ENCODE assay signal across 28 cellular contexts in genomic region chr7:100763556-100764140, GRCh38. TPM values are rescaled to one million over a fixed set of nuclear protein-coding genes. Genes with fewer than 3 reads are reported as not detected.
"Had no signal": no experiment of that assay in that cellular context is flagged by ENCODE, and none has a peak within 500 bp of the region (broad histone marks: within the 10 kb centered on the region; RNA-seq: fewer than 3 reads in every experiment).

No MANE protein-coding gene starts in this region.

- H3K27me3 Mint-ChIP-seq: activated T-cell treated with anti-CD3 and anti-CD28 coated beads, Interleukin-2, amount 50 U/mL, for 24 hours had no signal

- H3K9me3 Mint-ChIP-seq: activated naive CD4-positive, alpha-beta T cell treated with anti-CD3 and anti-CD28 coated beads, Interleukin-2, amount 50 U/mL, for 72 hours; activated T-cell treated with anti-CD3 and anti-CD28 coated beads, Interleukin-2, amount 50 U/mL, for 24 hours; activated T-helper 17 cell treated with anti-CD3 and anti-CD28 coated beads, Interleukin-2, amount 50 U/mL, for 72 hours; effector memory CD8-positive, alpha-beta T cell; immature natural killer cell; natural killer cell had no signal

- H3K27me3 ChIP-seq: colonic mucosa, hepatocyte, neutrophil, pancreas, right atrium auricular region had no signal

- H3K4me1 Mint-ChIP-seq: activated T-helper 17 cell treated with anti-CD3 and anti-CD28 coated beads, Interleukin-2, amount 50 U/mL, for 72 hours; immature natural killer cell; natural killer cell had no signal

- H3K36me3 Mint-ChIP-seq: activated naive CD4-positive, alpha-beta T cell treated with anti-CD3 and anti-CD28 coated beads, Interleukin-2, amount 50 U/mL, for 72 hours; immature natural killer cell; natural killer cell had no signal

- H2AFZ ChIP-seq: hepatocyte had no signal

- H3K4me3 Mint-ChIP-seq: activated T-cell treated with anti-CD3 and anti-CD28 coated beads, Interleukin-2, amount 50 U/mL, for 24 hours; activated T-helper 17 cell treated with anti-CD3 and anti-CD28 coated beads, Interleukin-2, amount 50 U/mL, for 72 hours; effector memory CD8-positive, alpha-beta T cell; immature natural killer cell; natural killer cell had no signal

- H3K36me3 ChIP-seq: colonic mucosa, left lung, neutrophil, pancreas, right atrium auricular region, tibial artery had no signal

- DNase-seq: activated CD4-positive, alpha-beta T cell treated with anti-CD3 and anti-CD28 coated beads for 1 hour; activated CD4-positive, alpha-beta T cell treated with anti-CD3 and anti-CD28 coated beads, Interleukin-2, amount 50 U/mL, for 1 hour; activated CD8-positive, alpha-beta memory T cell treated with anti-CD3 and anti-CD28 coated beads, Interleukin-2, amount 50 U/mL, for 4 hours; activated T-cell treated with anti-CD3 and anti-CD28 coated beads, Interleukin-2, amount 50 U/mL, for 24 hours; colonic mucosa; dorsolateral prefrontal cortex; effector memory CD8-positive, alpha-beta T cell; immature natural killer cell; kidney glomerular epithelial cell; left lung; natural killer cell; pancreas; psoas muscle; stimulated activated CD4-positive, alpha-beta T cell treated with anti-CD3 and anti-CD28 coated beads, Interleukin-4, amount 100 ng/mL, for 24 hours; stimulated activated naive CD8-positive, alpha-beta T cell treated with anti-CD3 and anti-CD28 coated beads, Interleukin-15, Interleukin-2, amounts not matched to agents 100 U/mL and 50 U/mL, for 24 hours; T-helper 9 cell; tibial artery had no signal

- H3K79me2 ChIP-seq: hepatocyte had no signal

- H3K4me2 ChIP-seq: hepatocyte had no signal

- H3K27ac ChIP-seq: colonic mucosa, dorsolateral prefrontal cortex, hepatocyte, left lung, neutrophil, pancreas, psoas muscle, right atrium auricular region, tibial artery had no signal

- H3K4me3 ChIP-seq: colonic mucosa, dorsolateral prefrontal cortex, hepatocyte, left lung, lung, pancreas, psoas muscle, right atrium auricular region, tibial artery had no signal

- H3K9me3 ChIP-seq: colonic mucosa, left lung, neutrophil, pancreas, psoas muscle, right atrium auricular region, tibial artery had no signal

- ATAC-seq: activated naive CD4-positive, alpha-beta T cell treated with anti-CD3 and anti-CD28 coated beads, Interleukin-2, amount 50 U/mL, for 72 hours; activated T-helper 17 cell treated with anti-CD3 and anti-CD28 coated beads, Interleukin-2, amount 50 U/mL, for 72 hours; effector memory CD8-positive, alpha-beta T cell; left lung; natural killer cell; pancreas; psoas muscle; stimulated activated naive CD8-positive, alpha-beta T cell treated with anti-CD3 and anti-CD28 coated beads, Interleukin-15, Interleukin-2, amounts not matched to agents 100 U/mL and 50 U/mL, for 24 hours had no signal

- H3K27ac Mint-ChIP-seq: activated naive CD4-positive, alpha-beta T cell treated with anti-CD3 and anti-CD28 coated beads, Interleukin-2, amount 50 U/mL, for 72 hours; activated T-cell treated with anti-CD3 and anti-CD28 coated beads, Interleukin-2, amount 50 U/mL, for 24 hours; activated T-helper 17 cell treated with anti-CD3 and anti-CD28 coated beads, Interleukin-2, amount 50 U/mL, for 72 hours; immature natural killer cell; natural killer cell had no signal

- H3K4me1 ChIP-seq: colonic mucosa, left lung, pancreas, psoas muscle, right atrium auricular region, tibial artery had no signal

RNA-seq across cellular contexts. Expression of gene ZAN, which starts 30.3 kb away (rescaled TPM):
- total RNA-seq: activated naive CD4-positive, alpha-beta T cell treated with anti-CD3 and anti-CD28 coated beads, Interleukin-2, amount 50 U/mL, for 72 hours; activated T-helper 17 cell treated with anti-CD3 and anti-CD28 coated beads, Interleukin-2, amount 50 U/mL, for 72 hours; astrocyte; colonic mucosa; dorsolateral prefrontal cortex; fibroblast of villous mesenchyme; hepatocyte; left lung; natural killer cell; psoas muscle; right atrium auricular region; subcutaneous adipose tissue; T-helper 1 cell treated with Interleukin-12 subunit alpha and Interleukin-12 subunit beta and Interleukin-4 antibody, amounts not matched to agents 30 ng/mL and 1 ng/mL, for 36 hours; urinary bladder had no signal
- polyA plus RNA-seq: hepatocyte, immature natural killer cell, lung, psoas muscle, urinary bladder had no signal

RNA-seq across cellular contexts. Expression of gene EPO, which starts 43.4 kb away (rescaled TPM):
- total RNA-seq: activated naive CD4-positive, alpha-beta T cell treated with anti-CD3 and anti-CD28 coated beads, Interleukin-2, amount 50 U/mL, for 72 hours; activated T-helper 17 cell treated with anti-CD3 and anti-CD28 coated beads, Interleukin-2, amount 50 U/mL, for 72 hours; astrocyte; colonic mucosa; fibroblast of villous mesenchyme; left lung; lung; natural killer cell; psoas muscle; right atrium auricular region; subcutaneous adipose tissue; T-helper 1 cell treated with Interleukin-12 subunit alpha and Interleukin-12 subunit beta and Interleukin-4 antibody, amounts not matched to agents 30 ng/mL and 1 ng/mL, for 36 hours; urinary bladder had no signal
- polyA plus RNA-seq: hepatocyte, immature natural killer cell, psoas muscle, urinary bladder had no signal
